ENCODE assay signal across 1 cellular context in genomic region chr1:172533511-172534116, GRCh38.
TF ChIP-seq lines count a peak whose summit lies in the region.

No MANE protein-coding gene starts in this region.

TF ChIP-seq in K562, 482 proteins besides CTCF, POLR2A, EP300 and RAD21 (continued from another document and continues in another):
- TF ChIP-seq, protein P1, sequence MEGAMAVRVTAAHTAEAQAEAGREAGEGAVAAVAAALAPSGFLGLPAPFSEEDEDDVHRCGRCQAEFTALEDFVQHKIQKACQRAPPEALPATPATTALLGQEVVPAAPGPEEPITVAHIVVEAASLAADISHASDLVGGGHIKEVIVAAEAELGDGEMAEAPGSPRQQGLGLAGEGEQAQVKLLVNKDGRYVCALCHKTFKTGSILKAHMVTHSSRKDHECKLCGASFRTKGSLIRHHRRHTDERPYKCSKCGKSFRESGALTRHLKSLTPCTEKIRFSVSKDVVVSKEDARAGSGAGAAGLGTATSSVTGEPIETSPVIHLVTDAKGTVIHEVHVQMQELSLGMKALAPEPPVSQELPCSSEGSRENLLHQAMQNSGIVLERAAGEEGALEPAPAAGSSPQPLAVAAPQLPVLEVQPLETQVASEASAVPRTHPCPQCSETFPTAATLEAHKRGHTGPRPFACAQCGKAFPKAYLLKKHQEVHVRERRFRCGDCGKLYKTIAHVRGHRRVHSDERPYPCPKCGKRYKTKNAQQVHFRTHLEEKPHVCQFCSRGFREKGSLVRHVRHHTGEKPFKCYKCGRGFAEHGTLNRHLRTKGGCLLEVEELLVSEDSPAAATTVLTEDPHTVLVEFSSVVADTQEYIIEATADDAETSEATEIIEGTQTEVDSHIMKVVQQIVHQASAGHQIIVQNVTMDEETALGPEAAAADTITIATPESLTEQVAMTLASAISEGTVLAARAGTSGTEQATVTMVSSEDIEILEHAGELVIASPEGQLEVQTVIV (CRISPR knock-in tag; IDR thresholded peaks at IDR 0.05; ENCODE audit: borderline replicate concordance) = peak; percentile 1; the same call in 1 of the 2 replicates
- TF ChIP-seq ZNF121 (CRISPR knock-in tag; conservative IDR thresholded peaks at IDR 0.05) = no peak
- TF ChIP-seq, protein P2, sequence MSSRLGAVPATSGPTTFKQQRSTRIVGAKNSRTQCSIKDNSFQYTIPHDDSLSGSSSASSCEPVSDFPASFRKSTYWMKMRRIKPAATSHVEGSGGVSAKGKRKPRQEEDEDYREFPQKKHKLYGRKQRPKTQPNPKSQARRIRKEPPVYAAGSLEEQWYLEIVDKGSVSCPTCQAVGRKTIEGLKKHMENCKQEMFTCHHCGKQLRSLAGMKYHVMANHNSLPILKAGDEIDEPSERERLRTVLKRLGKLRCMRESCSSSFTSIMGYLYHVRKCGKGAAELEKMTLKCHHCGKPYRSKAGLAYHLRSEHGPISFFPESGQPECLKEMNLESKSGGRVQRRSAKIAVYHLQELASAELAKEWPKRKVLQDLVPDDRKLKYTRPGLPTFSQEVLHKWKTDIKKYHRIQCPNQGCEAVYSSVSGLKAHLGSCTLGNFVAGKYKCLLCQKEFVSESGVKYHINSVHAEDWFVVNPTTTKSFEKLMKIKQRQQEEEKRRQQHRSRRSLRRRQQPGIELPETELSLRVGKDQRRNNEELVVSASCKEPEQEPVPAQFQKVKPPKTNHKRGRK (tag; IDR thresholded peaks at IDR 0.05) = no peak
- no peak for TF ChIP-seq ARID1B (IDR thresholded peaks at IDR 0.05)
- no peak for TF ChIP-seq ZNF316 (IDR thresholded peaks at IDR 0.05)
- peak; percentile 18 for TF ChIP-seq ARID2 (IDR thresholded peaks at IDR 0.05)
- TF ChIP-seq RBFOX2 (IDR thresholded peaks at IDR 0.05; ENCODE audit: low read depth, low read length) = no peak
- TF ChIP-seq SNIP1 (IDR thresholded peaks at IDR 0.05; ENCODE audit: low read depth) = no peak
- TF ChIP-seq PTTG1 (tag; IDR thresholded peaks at IDR 0.05; ENCODE audit: low read depth) = no peak
- peak; percentile 5 to 10; a peak in 1 of 4 replicates for TF ChIP-seq KDM1A (IDR thresholded peaks at IDR 0.05)
- TF ChIP-seq ZNF583 (CRISPR knock-in tag; IDR thresholded peaks at IDR 0.05) = no peak
- TF ChIP-seq, protein P3, sequence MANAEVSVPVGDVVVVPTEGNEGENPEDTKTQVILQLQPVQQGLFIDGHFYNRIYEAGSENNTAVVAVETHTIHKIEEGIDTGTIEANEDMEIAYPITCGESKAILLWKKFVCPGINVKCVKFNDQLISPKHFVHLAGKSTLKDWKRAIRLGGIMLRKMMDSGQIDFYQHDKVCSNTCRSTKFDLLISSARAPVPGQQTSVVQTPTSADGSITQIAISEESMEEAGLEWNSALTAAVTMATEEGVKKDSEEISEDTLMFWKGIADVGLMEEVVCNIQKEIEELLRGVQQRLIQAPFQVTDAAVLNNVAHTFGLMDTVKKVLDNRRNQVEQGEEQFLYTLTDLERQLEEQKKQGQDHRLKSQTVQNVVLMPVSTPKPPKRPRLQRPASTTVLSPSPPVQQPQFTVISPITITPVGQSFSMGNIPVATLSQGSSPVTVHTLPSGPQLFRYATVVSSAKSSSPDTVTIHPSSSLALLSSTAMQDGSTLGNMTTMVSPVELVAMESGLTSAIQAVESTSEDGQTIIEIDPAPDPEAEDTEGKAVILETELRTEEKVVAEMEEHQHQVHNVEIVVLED (CRISPR knock-in tag; IDR thresholded peaks at IDR 0.05) = no peak
- no peak; the same call in 1 of the 2 replicates for TF ChIP-seq TGIF2 (CRISPR knock-in tag; IDR thresholded peaks at IDR 0.05)
- TF ChIP-seq ZKSCAN1 (IDR thresholded peaks at IDR 0.05; ENCODE audit: low read depth, low read length) = no peak
- no peak for TF ChIP-seq CBX8 (IDR thresholded peaks at IDR 0.05; ENCODE audit: borderline replicate concordance, extremely low read depth, low read depth, low read length, poor library complexity, severe bottlenecking)
- TF ChIP-seq TSC22D4 (tag; IDR thresholded peaks at IDR 0.05) = no peak
- TF ChIP-seq, protein P4, sequence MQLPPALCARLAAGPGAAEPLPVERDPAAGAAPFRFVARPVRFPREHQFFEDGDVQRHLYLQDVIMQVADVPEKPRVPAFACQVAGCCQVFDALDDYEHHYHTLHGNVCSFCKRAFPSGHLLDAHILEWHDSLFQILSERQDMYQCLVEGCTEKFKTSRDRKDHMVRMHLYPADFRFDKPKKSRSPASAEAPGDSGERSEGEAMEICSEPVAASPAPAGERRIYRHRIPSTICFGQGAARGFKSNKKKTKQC (CRISPR knock-in tag; IDR thresholded peaks at IDR 0.05) = no peak; the same call in 1 of the 2 replicates
- TF ChIP-seq SMC3 (conservative IDR thresholded peaks at IDR 0.05; ENCODE audit: insufficient read depth, low read depth, low read length) = no peak
- TF ChIP-seq ZNF830 (CRISPR knock-in tag; IDR thresholded peaks at IDR 0.05) = no peak
- no peak for TF ChIP-seq RNF2 (IDR thresholded peaks at IDR 0.05)
- no peak for TF ChIP-seq CHAMP1 (IDR thresholded peaks at IDR 0.05)
- TF ChIP-seq, protein P5, sequence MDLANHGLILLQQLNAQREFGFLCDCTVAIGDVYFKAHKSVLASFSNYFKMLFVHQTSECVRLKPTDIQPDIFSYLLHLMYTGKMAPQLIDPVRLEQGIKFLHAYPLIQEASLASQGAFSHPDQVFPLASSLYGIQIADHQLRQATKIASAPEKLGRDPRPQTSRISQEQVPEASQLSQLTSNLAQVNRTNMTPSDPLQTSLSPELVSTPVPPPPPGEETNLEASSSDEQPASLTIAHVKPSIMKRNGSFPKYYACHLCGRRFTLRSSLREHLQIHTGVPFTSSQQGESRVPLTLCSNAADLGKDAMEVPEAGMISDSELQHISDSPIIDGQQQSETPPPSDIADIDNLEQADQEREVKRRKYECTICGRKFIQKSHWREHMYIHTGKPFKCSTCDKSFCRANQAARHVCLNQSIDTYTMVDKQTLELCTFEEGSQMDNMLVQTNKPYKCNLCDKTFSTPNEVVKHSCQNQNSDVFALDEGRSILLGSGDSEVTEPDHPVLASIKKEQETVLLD (IDR thresholded peaks at IDR 0.05) = peak; percentile 57; the same call in 1 of the 2 replicates
- TF ChIP-seq, protein P6, sequence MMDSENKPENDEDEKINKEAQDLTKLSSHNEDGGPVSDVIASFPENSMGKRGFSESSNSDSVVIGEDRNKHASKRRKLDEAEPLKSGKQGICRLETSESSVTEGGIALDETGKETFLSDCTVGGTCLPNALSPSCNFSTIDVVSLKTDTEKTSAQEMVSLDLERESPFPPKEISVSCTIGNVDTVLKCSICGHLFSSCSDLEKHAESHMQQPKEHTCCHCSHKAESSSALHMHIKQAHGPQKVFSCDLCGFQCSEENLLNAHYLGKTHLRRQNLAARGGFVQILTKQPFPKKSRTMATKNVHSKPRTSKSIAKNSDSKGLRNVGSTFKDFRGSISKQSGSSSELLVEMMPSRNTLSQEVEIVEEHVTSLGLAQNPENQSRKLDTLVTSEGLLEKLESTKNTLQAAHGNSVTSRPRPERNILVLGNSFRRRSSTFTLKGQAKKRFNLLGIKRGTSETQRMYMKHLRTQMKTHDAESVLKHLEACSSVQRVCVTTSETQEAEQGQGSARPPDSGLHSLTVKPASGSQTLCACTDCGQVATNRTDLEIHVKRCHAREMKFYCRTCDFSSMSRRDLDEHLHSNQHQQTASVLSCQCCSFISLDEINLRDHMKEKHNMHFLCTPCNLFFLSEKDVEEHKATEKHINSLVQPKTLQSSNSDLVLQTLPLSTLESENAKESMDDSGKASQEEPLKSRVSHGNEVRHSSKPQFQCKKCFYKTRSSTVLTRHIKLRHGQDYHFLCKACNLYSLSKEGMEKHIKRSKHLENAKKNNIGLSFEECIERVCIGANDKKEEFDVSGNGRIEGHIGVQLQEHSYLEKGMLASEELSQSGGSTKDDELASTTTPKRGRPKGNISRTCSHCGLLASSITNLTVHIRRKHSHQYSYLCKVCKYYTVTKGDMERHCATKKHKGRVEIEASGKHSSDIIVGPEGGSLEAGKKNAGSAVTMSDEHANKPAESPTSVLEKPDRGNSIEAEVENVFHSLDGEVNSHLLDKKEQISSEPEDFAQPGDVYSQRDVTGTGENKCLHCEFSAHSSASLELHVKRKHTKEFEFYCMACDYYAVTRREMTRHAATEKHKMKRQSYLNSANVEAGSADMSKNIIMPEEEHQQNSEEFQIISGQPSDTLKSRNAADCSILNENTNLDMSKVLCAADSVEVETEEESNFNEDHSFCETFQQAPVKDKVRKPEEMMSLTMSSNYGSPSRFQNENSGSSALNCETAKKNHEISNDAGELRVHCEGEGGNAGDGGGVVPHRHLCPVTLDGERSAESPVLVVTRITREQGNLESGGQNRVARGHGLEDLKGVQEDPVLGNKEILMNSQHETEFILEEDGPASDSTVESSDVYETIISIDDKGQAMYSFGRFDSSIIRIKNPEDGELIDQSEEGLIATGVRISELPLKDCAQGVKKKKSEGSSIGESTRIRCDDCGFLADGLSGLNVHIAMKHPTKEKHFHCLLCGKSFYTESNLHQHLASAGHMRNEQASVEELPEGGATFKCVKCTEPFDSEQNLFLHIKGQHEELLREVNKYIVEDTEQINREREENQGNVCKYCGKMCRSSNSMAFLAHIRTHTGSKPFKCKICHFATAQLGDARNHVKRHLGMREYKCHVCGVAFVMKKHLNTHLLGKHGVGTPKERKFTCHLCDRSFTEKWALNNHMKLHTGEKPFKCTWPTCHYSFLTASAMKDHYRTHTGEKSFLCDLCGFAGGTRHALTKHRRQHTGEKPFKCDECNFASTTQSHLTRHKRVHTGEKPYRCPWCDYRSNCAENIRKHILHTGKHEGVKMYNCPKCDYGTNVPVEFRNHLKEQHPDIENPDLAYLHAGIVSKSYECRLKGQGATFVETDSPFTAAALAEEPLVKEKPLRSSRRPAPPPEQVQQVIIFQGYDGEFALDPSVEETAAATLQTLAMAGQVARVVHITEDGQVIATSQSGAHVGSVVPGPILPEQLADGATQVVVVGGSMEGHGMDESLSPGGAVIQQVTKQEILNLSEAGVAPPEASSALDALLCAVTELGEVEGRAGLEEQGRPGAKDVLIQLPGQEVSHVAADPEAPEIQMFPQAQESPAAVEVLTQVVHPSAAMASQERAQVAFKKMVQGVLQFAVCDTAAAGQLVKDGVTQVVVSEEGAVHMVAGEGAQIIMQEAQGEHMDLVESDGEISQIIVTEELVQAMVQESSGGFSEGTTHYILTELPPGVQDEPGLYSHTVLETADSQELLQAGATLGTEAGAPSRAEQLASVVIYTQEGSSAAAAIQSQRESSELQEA (IDR thresholded peaks at IDR 0.05; ENCODE audit: low read depth) = no peak
- TF ChIP-seq, protein P7, sequence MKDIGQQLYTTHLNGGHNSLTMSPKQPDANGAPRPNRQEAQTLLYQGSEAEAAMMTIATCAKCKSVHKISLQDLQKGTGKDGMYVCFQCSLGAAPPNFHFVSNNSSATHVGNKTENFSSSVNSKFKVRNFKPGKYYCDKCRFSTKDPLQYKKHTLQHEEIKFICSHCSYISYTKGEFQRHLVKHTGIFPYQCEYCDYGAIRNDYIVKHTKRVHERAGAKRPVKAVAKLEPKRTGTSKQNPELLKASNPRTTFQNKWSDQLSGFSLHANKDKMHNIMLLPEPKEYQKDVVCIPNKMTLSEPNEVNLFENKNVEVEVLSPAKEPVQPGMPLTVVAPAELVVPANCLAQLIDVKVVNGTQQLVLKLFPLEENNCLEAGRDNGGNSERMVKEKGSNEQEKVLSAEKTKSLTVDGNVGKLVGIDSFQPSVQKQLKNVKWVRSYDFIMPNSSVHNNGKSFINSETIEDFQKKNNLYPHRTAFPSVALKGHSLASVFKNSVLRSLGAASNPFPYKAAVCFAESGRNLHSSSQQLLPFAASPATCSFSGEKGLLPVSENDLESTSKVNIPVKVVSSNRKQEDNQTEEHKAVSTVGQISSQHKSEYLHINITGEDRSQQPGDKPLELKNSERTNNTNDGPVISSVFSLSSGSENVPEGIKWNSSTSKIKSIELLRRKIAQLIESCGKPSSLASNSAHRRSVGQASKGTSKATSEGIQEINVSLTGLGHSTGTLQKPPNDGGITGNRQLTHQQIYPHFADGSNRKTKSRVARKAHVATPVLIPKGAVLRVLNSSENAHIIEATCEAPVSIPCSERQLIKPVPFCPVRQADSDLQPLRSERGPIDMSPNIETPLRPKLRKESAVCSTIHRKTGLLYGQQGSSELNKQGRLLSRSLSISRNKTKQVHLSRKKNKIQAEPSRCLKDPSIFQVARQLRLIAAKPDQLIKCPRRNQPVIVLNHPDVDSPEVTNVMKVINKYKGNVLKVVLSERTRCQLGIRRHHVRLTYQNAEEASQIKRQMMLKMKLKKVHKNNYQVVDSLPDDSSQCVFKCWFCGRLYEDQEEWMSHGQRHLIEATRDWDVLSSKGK (CRISPR knock-in tag; IDR thresholded peaks at IDR 0.05) = no peak
- TF ChIP-seq LEF1 (IDR thresholded peaks at IDR 0.05) = no peak; the same call in 1 of the 2 replicates
- TF ChIP-seq, protein P8, sequence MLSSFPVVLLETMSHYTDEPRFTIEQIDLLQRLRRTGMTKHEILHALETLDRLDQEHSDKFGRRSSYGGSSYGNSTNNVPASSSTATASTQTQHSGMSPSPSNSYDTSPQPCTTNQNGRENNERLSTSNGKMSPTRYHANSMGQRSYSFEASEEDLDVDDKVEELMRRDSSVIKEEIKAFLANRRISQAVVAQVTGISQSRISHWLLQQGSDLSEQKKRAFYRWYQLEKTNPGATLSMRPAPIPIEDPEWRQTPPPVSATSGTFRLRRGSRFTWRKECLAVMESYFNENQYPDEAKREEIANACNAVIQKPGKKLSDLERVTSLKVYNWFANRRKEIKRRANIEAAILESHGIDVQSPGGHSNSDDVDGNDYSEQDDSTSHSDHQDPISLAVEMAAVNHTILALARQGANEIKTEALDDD (IDR thresholded peaks at IDR 0.05) = no peak
- TF ChIP-seq MCM3 (IDR thresholded peaks at IDR 0.05) = no peak
- no peak for TF ChIP-seq ARHGAP35 (IDR thresholded peaks at IDR 0.05; ENCODE audit: partially characterized antibody)
- TF ChIP-seq, protein P9, sequence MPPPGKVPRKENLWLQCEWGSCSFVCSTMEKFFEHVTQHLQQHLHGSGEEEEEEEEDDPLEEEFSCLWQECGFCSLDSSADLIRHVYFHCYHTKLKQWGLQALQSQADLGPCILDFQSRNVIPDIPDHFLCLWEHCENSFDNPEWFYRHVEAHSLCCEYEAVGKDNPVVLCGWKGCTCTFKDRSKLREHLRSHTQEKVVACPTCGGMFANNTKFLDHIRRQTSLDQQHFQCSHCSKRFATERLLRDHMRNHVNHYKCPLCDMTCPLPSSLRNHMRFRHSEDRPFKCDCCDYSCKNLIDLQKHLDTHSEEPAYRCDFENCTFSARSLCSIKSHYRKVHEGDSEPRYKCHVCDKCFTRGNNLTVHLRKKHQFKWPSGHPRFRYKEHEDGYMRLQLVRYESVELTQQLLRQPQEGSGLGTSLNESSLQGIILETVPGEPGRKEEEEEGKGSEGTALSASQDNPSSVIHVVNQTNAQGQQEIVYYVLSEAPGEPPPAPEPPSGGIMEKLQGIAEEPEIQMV (tag; conservative IDR thresholded peaks at IDR 0.05; ENCODE audit: low read depth) = no peak
